ENCODE assay signal across 26 cellular contexts in the genomic region with DNA sequence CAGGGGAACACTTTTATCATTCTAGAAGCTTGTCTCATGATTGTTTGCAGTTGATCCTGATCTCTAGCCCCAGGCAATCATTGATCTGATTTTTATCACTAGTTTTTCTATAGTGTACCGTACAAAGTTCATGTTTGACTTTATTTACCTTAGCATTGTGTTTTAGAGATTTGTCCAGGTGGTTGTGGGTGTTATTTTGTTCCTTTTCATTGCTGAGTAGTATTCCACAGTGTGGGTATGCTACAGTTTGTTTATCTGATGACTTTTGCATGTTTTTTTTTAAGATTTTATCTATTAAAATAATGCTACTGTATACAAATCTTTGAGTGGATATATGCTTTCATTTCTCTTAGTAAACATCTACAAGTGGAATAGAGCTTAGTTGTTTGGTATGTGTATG. TPM values are rescaled to one million over a fixed set of nuclear protein-coding genes. Genes with fewer than 3 reads are reported as not detected.
"Had no signal": no experiment of that assay in that cellular context is flagged by ENCODE, and none has a peak within 500 bp of the region (broad histone marks: within the 10 kb centered on the region; RNA-seq: fewer than 3 reads in every experiment).

No MANE protein-coding gene starts in this region.

- H3K27me3 ChIP-seq: stomach, suprapubic skin, testis, thyroid gland, tibial artery, transverse colon, upper lobe of left lung, upper lobe of right lung, uterus, vagina had no signal

- H3K36me3 ChIP-seq: thoracic aorta, thyroid gland, uterus had no signal

- H3K4me3 ChIP-seq: stomach, suprapubic skin, testis, thoracic aorta, thyroid gland, tibial artery, transverse colon, upper lobe of left lung, upper lobe of right lung, uterus, vagina had no signal

- FAIRE-seq: urothelium cell line had no signal

- H3K4me1 ChIP-seq: suprapubic skin, testis, thyroid gland, tibial artery, transverse colon, upper lobe of left lung, upper lobe of right lung, uterus, vagina had no signal

- H3K27ac ChIP-seq: stomach, suprapubic skin, testis, thoracic aorta, thyroid gland, tibial artery, transverse colon, upper lobe of left lung, upper lobe of right lung, uterus, vagina had no signal

- DNase-seq: stimulated activated CD4-positive, alpha-beta T cell treated with anti-CD3 and anti-CD28 coated beads, Interleukin-2, amount 100 ng/mL, for 48 hours; stimulated activated CD4-positive, alpha-beta T cell treated with anti-CD3 and anti-CD28 coated beads, Interleukin-4, amount 100 ng/mL, for 1 hour; stimulated activated CD4-positive, alpha-beta T cell treated with anti-CD3 and anti-CD28 coated beads, Interleukin-4, amount 100 ng/mL, for 24 hours; stimulated activated CD4-positive, alpha-beta T cell treated with anti-CD3 and anti-CD28 coated beads, Interleukin-4, amount 100 ng/mL, for 4 hours; stimulated activated CD8-positive, alpha-beta memory T cell treated with anti-CD3 and anti-CD28 coated beads, Interleukin-4, amount 100 ng/mL, for 48 hours; stimulated activated naive B cell treated with anti-CD40 and anti-IgM and Interleukin-4, amounts not matched to agents 10 μg/mL and 1 μg/mL and 100 μg/mL, for 72 hours; stimulated activated naive CD4-positive, alpha-beta T cell; stimulated activated naive CD4-positive, alpha-beta T cell treated with Interleukin-2 at 50 U/mL for 16 hours; stimulated activated naive CD8-positive, alpha-beta T cell treated with anti-CD3 and anti-CD28 coated beads, Interleukin-15, amount 100 ng/mL, for 72 hours; stimulated activated naive CD8-positive, alpha-beta T cell treated with anti-CD3 and anti-CD28 coated beads, Interleukin-15, Interleukin-2, amounts not matched to agents 100 U/mL and 50 U/mL, for 24 hours; stomach; substantia nigra; testis; thyroid gland; tibial artery; transverse colon; trophoblast cell; upper lobe of left lung; upper lobe of right lung; uterus had no signal

- ATAC-seq: stimulated activated effector memory CD8-positive, alpha-beta T cell treated with anti-CD3 and anti-CD28 coated beads, Interleukin-12 subunit alpha, Interleukin-12 subunit beta, amount 100 ng/mL, for 72 hours; stimulated activated memory B cell treated with anti-CD40 and anti-IgM and Interleukin-4, amounts not matched to agents 10 μg/mL and 1 μg/mL and 100 μg/mL, for 72 hours; stimulated activated naive B cell treated with anti-CD40 and anti-IgM and Interleukin-4, amounts not matched to agents 10 μg/mL and 1 μg/mL and 100 μg/mL, for 72 hours; stimulated activated naive CD8-positive, alpha-beta T cell treated with anti-CD3 and anti-CD28 coated beads, Interleukin-15, amount 100 ng/mL, for 72 hours; stimulated activated naive CD8-positive, alpha-beta T cell treated with anti-CD3 and anti-CD28 coated beads, Interleukin-15, Interleukin-2, amounts not matched to agents 100 U/mL and 50 U/mL, for 24 hours; upper lobe of right lung had no signal

- H3K9me3 ChIP-seq: stomach, suprapubic skin, testis, thoracic aorta, thyroid gland, tibial artery, transverse colon, upper lobe of left lung, upper lobe of right lung, uterus, vagina had no signal

RNA-seq across cellular contexts. Expression of gene NIM1K, which starts 45.1 kb away (rescaled TPM):
- total RNA-seq: vagina had no signal
